1 cellular context compared by ENCODE assay signal in genomic region chr17:43159232-43159631, GRCh38. TPM values are rescaled to one million over a fixed set of nuclear protein-coding genes. Genes with fewer than 3 reads are reported as not detected.
"Had no signal": no experiment of that assay in that cellular context is flagged by ENCODE, and none has a peak within 500 bp of the region (broad histone marks: within the 10 kb centered on the region; RNA-seq: fewer than 3 reads in every experiment).

No MANE protein-coding gene starts in this region.

RNA-seq across cellular contexts. Expression of gene TMEM106A, which starts 52.4 kb away (rescaled TPM):
- total RNA-seq: PC-3 had no signal
